Comparison of ENCODE assay signal across 8 cellular contexts in the genomic region with DNA sequence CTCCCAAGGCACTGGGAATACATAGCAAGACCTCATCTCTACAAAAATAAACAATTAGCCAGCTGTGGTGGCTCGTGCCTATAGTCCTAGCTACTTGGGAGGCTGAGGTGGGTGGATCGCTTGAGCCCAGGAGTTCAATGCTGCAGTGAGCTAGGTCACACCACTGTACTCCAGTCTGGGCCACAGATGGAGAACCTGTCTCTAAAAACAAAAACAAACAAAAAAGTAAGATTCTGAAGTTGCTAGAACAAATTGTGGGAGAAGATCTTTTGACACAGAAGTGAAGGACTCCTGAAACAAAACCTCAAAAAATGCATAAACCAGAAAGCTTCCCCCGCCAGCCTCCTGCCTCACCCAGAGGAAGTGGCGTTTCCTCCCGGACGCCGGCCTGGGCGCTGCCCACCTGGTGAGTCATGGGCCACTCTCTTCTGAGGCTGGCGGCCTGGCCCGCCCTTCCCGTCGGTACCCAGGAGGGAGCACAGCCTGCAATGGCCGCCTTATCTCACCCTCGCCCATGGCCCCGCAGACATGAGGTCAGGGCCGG. TPM values are rescaled to one million over a fixed set of nuclear protein-coding genes. Genes with fewer than 3 reads are reported as not detected.
A peak's percentile ranks its signal among the peaks of the same experiment; 100 is the strongest.
DNase-seq lines count a peak whose midpoint lies in the region; ATAC-seq and TF ChIP-seq lines count a peak whose summit lies in the region.

No MANE protein-coding gene starts in this region.

- no peaks in the 10 kb centered on the region for H4K20me1 ChIP-seq in Loucy (ENCODE audit: insufficient read depth, low read length, poor library complexity, severe bottlenecking)

- H3K9me2 ChIP-seq in Loucy (replicated peaks; ENCODE audit: low read depth, low read length), result no peaks in the 10 kb centered on the region

- peak overlapping the region in 4 of 7 donors; percentile 8 to 85 (median 34) for H3K4me3 Mint-ChIP-seq in CD8-positive, alpha-beta memory T cell
- H3K4me3 Mint-ChIP-seq in mesothelial cell of epicardium, result no peak overlapping the region

- no peaks in the 10 kb centered on the region for H3K36me3 ChIP-seq in CD8-positive, alpha-beta memory T cell (ENCODE audit: insufficient read depth, low read length)
- H3K36me3 ChIP-seq in Loucy (ENCODE audit: insufficient read depth, low read length), result no peaks in the 10 kb centered on the region
- H3K36me3 ChIP-seq in H7 (replicated peaks; ENCODE audit: control insufficient read depth, insufficient read depth, low read length), result no peaks in the 10 kb centered on the region

- no peaks in the 10 kb centered on the region for H3K9me3 Mint-ChIP-seq in CD8-positive, alpha-beta memory T cell
- no peaks in the 10 kb centered on the region for H3K9me3 Mint-ChIP-seq in mesothelial cell of epicardium

- no peak for DNase-seq in CD8-positive, alpha-beta memory T cell
- DNase-seq in astrocyte of the cerebellum (ENCODE audit: low read depth) (peak; percentile 48), mesothelial cell of epicardium (ENCODE audit: low spot score in 2 of 2, unreplicated experiment in 2 of 2) (no peak), H7 (no peak), NCI-H345 (lab: John Stamatoyannopoulos, UW) (no peak)
- DNase-seq in activated CD4-positive, alpha-beta T cell treated with anti-CD3 and anti-CD28 coated beads for 1 hour, result no peak

- no peaks in the 10 kb centered on the region for H3K27me3 ChIP-seq in CD8-positive, alpha-beta memory T cell (ENCODE audit: insufficient read depth, low read length, poor library complexity, severe bottlenecking)
- H3K27me3 ChIP-seq in Loucy (ENCODE audit: insufficient read depth, low read length, poor library complexity, severe bottlenecking) (no peaks in the 10 kb centered on the region), H7 (ENCODE audit: control insufficient read depth, insufficient read depth, low read length) (no peaks in the 10 kb centered on the region)

- H3K4me1 Mint-ChIP-seq in CD8-positive, alpha-beta memory T cell, result peaks cover 10 to 13% (median 11%) of the 10 kb centered on the region in 3 donors
- H3K4me1 Mint-ChIP-seq in mesothelial cell of epicardium, result peaks cover 42% of the 10 kb centered on the region

- peak overlapping the region in 5 of 8 donors; percentile 52 to 91 (median 70) for H3K27ac Mint-ChIP-seq in CD8-positive, alpha-beta memory T cell
- H3K27ac Mint-ChIP-seq in mesothelial cell of epicardium, result peak overlapping the region; percentile 62

- H3F3A ChIP-seq in Loucy (ENCODE audit: low read depth), result no peaks in the 10 kb centered on the region

- H3K4me2 ChIP-seq in Loucy (ENCODE audit: low read depth, low read length, poor library complexity, severe bottlenecking), result peak overlapping the region; percentile 79

- H2AFZ ChIP-seq in Loucy (ENCODE audit: low read length), result peak overlapping the region; percentile 56

- ATAC-seq in HG03565 (IDR thresholded peaks at IDR 0.05; ENCODE audit: unreplicated experiment), result no peak

- H3K4me1 ChIP-seq in CD8-positive, alpha-beta memory T cell (ENCODE audit: insufficient read depth, low read length), result no peaks in the 10 kb centered on the region
- H3K4me1 ChIP-seq in Loucy (ENCODE audit: insufficient read depth, low read length, poor library complexity, severe bottlenecking), result peaks cover 30% of the 10 kb centered on the region

- no peak overlapping the region for H3K27ac ChIP-seq in CD8-positive, alpha-beta memory T cell (ENCODE audit: low read depth, low read length)

- peak overlapping the region; percentile 74 for H3K9ac ChIP-seq in Loucy (ENCODE audit: low read depth, low read length, poor library complexity, severe bottlenecking)

- no peaks in the 10 kb centered on the region for H3K9me3 ChIP-seq in CD8-positive, alpha-beta memory T cell (ENCODE audit: low read length)
- H3K9me3 ChIP-seq in Loucy (ENCODE audit: insufficient read depth, low read depth, low read length), result no peaks in the 10 kb centered on the region

- in situ Hi-C loops in astrocyte of the cerebellum (cut with HindIII; ENCODE audit: low sequenced_read_pairs), result loop anchor here (5.0 kb wide), 1 partner anchor 35 kb away; no protein-coding TSS in a partner anchor

- no peak for TF ChIP-seq CTCF in Loucy (conservative IDR thresholded peaks at IDR 0.05; ENCODE audit: low read length)
- TF ChIP-seq CTCF in astrocyte of the cerebellum (IDR thresholded peaks at IDR 0.05; ENCODE audit: low read depth, low read length, missing control alignments), result no peak
- no peak for TF ChIP-seq CTCF in mesothelial cell of epicardium (IDR thresholded peaks at IDR 0.05; ENCODE audit: unreplicated experiment)

- H3K27me3 Mint-ChIP-seq in CD8-positive, alpha-beta memory T cell, result peaks cover 3 to 13% of the 10 kb centered on the region in 2 donors
- no peaks in the 10 kb centered on the region for H3K27me3 Mint-ChIP-seq in mesothelial cell of epicardium (ENCODE audit: low read depth)

- no peaks in the 10 kb centered on the region for H3K36me3 Mint-ChIP-seq in CD8-positive, alpha-beta memory T cell
- H3K36me3 Mint-ChIP-seq in mesothelial cell of epicardium, result no peaks in the 10 kb centered on the region

- CTCF ChIA-PET in CD8-positive, alpha-beta memory T cell (lab: Charles Lee), result no interaction called here

- POLR2A ChIA-PET in CD8-positive, alpha-beta memory T cell (lab: Charles Lee), result no interaction called here

- no peak overlapping the region for H3K4me3 ChIP-seq in CD8-positive, alpha-beta memory T cell (ENCODE audit: low read length)
- H3K4me3 ChIP-seq in Loucy (ENCODE audit: low read length, poor library complexity, severe bottlenecking), result peak overlapping the region; percentile 64
- no peak overlapping the region for H3K4me3 ChIP-seq in astrocyte of the cerebellum (ENCODE audit: low read depth, low read length)
- no peak overlapping the region for H3K4me3 ChIP-seq in H7 (ENCODE audit: insufficient read depth, low read depth, low read length)

- no peaks in the 10 kb centered on the region for H3K79me2 ChIP-seq in Loucy (ENCODE audit: insufficient read depth, low read length)

RNA-seq across cellular contexts. Expression of a gene that starts 25.4 kb away (rescaled TPM):
- total RNA-seq in CD8-positive, alpha-beta memory T cell, result not detected
- not detected for polyA plus RNA-seq in CD8-positive, alpha-beta memory T cell
- 32.9 to 37.4 TPM (median 33.2 TPM) in 3 replicates for total RNA-seq in mesothelial cell of epicardium
- 2.7 and 5.3 TPM in 2 replicates for total RNA-seq in H7 (2014; rRNA removed; shearing (Covaris generic))
